24 cellular contexts compared by ENCODE assay signal in genomic region chr2:126779286-126779605, GRCh38.
"Had no signal": no experiment of that assay in that cellular context is flagged by ENCODE, and none has a peak within 500 bp of the region (broad histone marks: within the 10 kb centered on the region; RNA-seq: fewer than 3 reads in every experiment).

No MANE protein-coding gene starts in this region.

- H3K9me3 Mint-ChIP-seq: activated T-helper 1 cell treated with anti-CD3 and anti-CD28 coated beads, Interleukin-12 subunit alpha, Interleukin-12 subunit beta, Interleukin-2, Interleukin-4 antibody, amounts not matched to agents 30 ng/mL and 10 ng/mL and 1 ng/mL, durations not matched to agents 14 hours and 24 hours and 36 hours; effector memory CD8-positive, alpha-beta T cell; naive thymus-derived CD8-positive, alpha-beta T cell had no signal

- H3K36me3 ChIP-seq: brain microvascular endothelial cell, gastroesophageal sphincter, ovary, prostate gland, tibial nerve had no signal

- H3K27ac ChIP-seq: brain microvascular endothelial cell, gastroesophageal sphincter, ovary, prostate gland, tibial nerve had no signal

- H3K27ac Mint-ChIP-seq: activated CD4-positive, alpha-beta T cell treated with anti-CD3 and anti-CD28 coated beads for 36 hours; activated CD8-positive, alpha-beta memory T cell treated with anti-CD3 and anti-CD28 coated beads, Interleukin-2, amount 10 ng/mL, durations not matched to agents 7 days and 5 days; activated CD8-positive, alpha-beta T cell treated with anti-CD3 and anti-CD28 coated beads, Interleukin-2, amount 10 ng/mL, durations not matched to agents 7 days and 5 days; activated T-helper 1 cell treated with anti-CD3 and anti-CD28 coated beads, Interleukin-12 subunit alpha, Interleukin-12 subunit beta, Interleukin-2, Interleukin-4 antibody, amounts not matched to agents 30 ng/mL and 10 ng/mL and 1 ng/mL, durations not matched to agents 14 hours and 24 hours and 36 hours; effector memory CD8-positive, alpha-beta T cell had no signal

- H3K4me1 ChIP-seq: prostate gland had no signal

- H3K4me3 ChIP-seq: gastroesophageal sphincter, ovary, prostate gland, tibial nerve had no signal

- H3K4me3 Mint-ChIP-seq: activated CD4-positive, alpha-beta T cell treated with anti-CD3 and anti-CD28 coated beads for 36 hours; activated CD8-positive, alpha-beta memory T cell treated with anti-CD3 and anti-CD28 coated beads, Interleukin-2, amount 10 ng/mL, durations not matched to agents 7 days and 5 days; activated CD8-positive, alpha-beta T cell treated with anti-CD3 and anti-CD28 coated beads, Interleukin-2, amount 10 ng/mL, durations not matched to agents 7 days and 5 days; activated T-helper 1 cell treated with anti-CD3 and anti-CD28 coated beads, Interleukin-12 subunit alpha, Interleukin-12 subunit beta, Interleukin-2, Interleukin-4 antibody, amounts not matched to agents 30 ng/mL and 10 ng/mL and 1 ng/mL, durations not matched to agents 14 hours and 24 hours and 36 hours; effector memory CD8-positive, alpha-beta T cell had no signal

- H3K4me1 Mint-ChIP-seq: activated CD4-positive, alpha-beta T cell treated with anti-CD3 and anti-CD28 coated beads for 36 hours had no signal

- H3K27me3 ChIP-seq: gastroesophageal sphincter, ovary, tibial nerve had no signal

- H3K9me3 ChIP-seq: gastroesophageal sphincter, ovary, prostate gland, tibial nerve had no signal

- H3K36me3 Mint-ChIP-seq: activated CD8-positive, alpha-beta memory T cell treated with anti-CD3 and anti-CD28 coated beads, Interleukin-2, amount 10 ng/mL, durations not matched to agents 7 days and 5 days; naive thymus-derived CD8-positive, alpha-beta T cell had no signal

- DNase-seq: activated CD4-positive, alpha-beta T cell treated with anti-CD3 and anti-CD28 coated beads for 36 hours; activated CD4-positive, CD25-positive, alpha-beta regulatory T cell; activated CD8-positive, alpha-beta memory T cell treated with anti-CD3 and anti-CD28 coated beads, Interleukin-2, amount 10 ng/mL, durations not matched to agents 7 days and 5 days; activated CD8-positive, alpha-beta T cell treated with anti-CD3 and anti-CD28 coated beads, Interleukin-2, amount 10 ng/mL, durations not matched to agents 7 days and 5 days; activated gamma-delta T cell treated with Interleukin-2 at 50 U/mL for 16 hours; activated naive CD4-positive, alpha-beta T cell treated with anti-CD3 and anti-CD28 coated beads, Interleukin-2, amount 50 U/mL, for 16 hours; activated T-cell treated with anti-CD3 and anti-CD28 coated beads for 4 hours; amniotic stem cell; brain microvascular endothelial cell; caudate nucleus; cortex of kidney; effector memory CD8-positive, alpha-beta T cell; hippocampal formation; left cardiac atrium; left ventricle myocardium superior; mammary epithelial cell; naive thymus-derived CD8-positive, alpha-beta T cell; ovary; stimulated activated CD4-positive, alpha-beta T cell treated with anti-CD3 and anti-CD28 coated beads, Interleukin-2, amount 100 ng/mL, for 48 hours; stimulated activated naive CD4-positive, alpha-beta T cell treated with Interleukin-2 at 50 U/mL for 16 hours had no signal
